ENCODE assay signal across 13 cellular contexts in the genomic region with DNA sequence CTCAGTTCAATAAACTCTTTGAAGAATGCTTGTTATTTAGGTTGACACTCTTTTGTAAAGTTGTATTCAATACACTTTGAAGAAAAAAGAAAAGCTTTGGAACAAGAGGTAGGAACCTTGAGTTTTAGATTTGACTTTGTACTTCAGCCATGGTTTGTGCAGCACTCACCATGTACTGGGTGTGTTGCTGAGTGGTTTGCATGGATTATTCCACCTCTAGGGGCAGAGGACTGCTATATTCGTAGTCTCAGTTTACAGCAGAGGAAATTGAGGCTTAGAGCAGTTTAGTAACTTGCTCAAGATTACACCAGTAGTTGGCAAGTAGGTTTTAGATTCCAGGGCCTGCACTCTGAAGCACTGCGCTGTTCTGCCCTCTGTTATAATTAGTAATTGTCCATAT.
DNase-seq lines count a peak whose midpoint lies in the region; ATAC-seq, FAIRE-seq and TF ChIP-seq lines count a peak whose summit lies in the region.
"Had no signal": no experiment of that assay in that cellular context is flagged by ENCODE, and none has a peak within 500 bp of the region (broad histone marks: within the 10 kb centered on the region; RNA-seq: fewer than 3 reads in every experiment).

No MANE protein-coding gene starts in this region.

- H3K36me3 Mint-ChIP-seq in chondrocyte (ENCODE audit: low read depth) (peaks cover 4% of the 10 kb centered on the region), neural crest cell (ENCODE audit: low read depth) (peaks cover 9% of the 10 kb centered on the region)
- H3K36me3 Mint-ChIP-seq in activated T-cell treated with anti-CD3 and anti-CD28 coated beads, Interleukin-2, amount 50 U/mL, for 24 hours (ENCODE audit: low read depth), result peaks cover 8% of the 10 kb centered on the region

- H3K27ac Mint-ChIP-seq in chondrocyte (ENCODE audit: unreplicated experiment) (no peak overlapping the region), neural crest cell (ENCODE audit: unreplicated experiment) (no peak overlapping the region)
- no peak overlapping the region for H3K27ac Mint-ChIP-seq in activated T-cell treated with anti-CD3 and anti-CD28 coated beads, Interleukin-2, amount 50 U/mL, for 24 hours
- H3K27ac Mint-ChIP-seq: activated CD8-positive, alpha-beta T cell treated with anti-CD3 and anti-CD28 coated beads for 36 hours; activated naive CD4-positive, alpha-beta T cell treated with anti-CD3 and anti-CD28 coated beads, Interleukin-2, amount 10 ng/mL, durations not matched to agents 7 days and 5 days; CD8-positive, alpha-beta T cell; stimulated activated naive CD8-positive, alpha-beta T cell treated with anti-CD3 and anti-CD28 coated beads, Interleukin-15, Interleukin-2, amounts not matched to agents 100 ng/mL and 50 ng/mL, for 24 hours; T-helper 1 cell treated with Interleukin-12 subunit alpha and Interleukin-12 subunit beta and Interleukin-4 antibody, amounts not matched to agents 30 μg/mL and 1 μg/mL, for 36 hours had no signal

- peak; percentile 27 for TF ChIP-seq CTCF in chondrocyte (IDR thresholded peaks at IDR 0.05)
- peak; percentile 36 for TF ChIP-seq CTCF in neural crest cell (conservative IDR thresholded peaks at IDR 0.05)

- FAIRE-seq in H54 (lab: Jason Lieb, UNC), result peak; percentile 69

- no peak overlapping the region for H3K4me3 Mint-ChIP-seq in chondrocyte (ENCODE audit: unreplicated experiment)
- H3K4me3 Mint-ChIP-seq in neural crest cell, result no peak overlapping the region
- H3K4me3 Mint-ChIP-seq in activated T-cell treated with anti-CD3 and anti-CD28 coated beads, Interleukin-2, amount 50 U/mL, for 24 hours, result no peak overlapping the region
- H3K4me3 Mint-ChIP-seq: activated CD8-positive, alpha-beta T cell treated with anti-CD3 and anti-CD28 coated beads for 36 hours; activated naive CD4-positive, alpha-beta T cell treated with anti-CD3 and anti-CD28 coated beads, Interleukin-2, amount 10 ng/mL, durations not matched to agents 7 days and 5 days; CD8-positive, alpha-beta T cell; stimulated activated naive CD8-positive, alpha-beta T cell treated with anti-CD3 and anti-CD28 coated beads, Interleukin-15, Interleukin-2, amounts not matched to agents 100 ng/mL and 50 ng/mL, for 24 hours; T-helper 1 cell treated with Interleukin-12 subunit alpha and Interleukin-12 subunit beta and Interleukin-4 antibody, amounts not matched to agents 30 μg/mL and 1 μg/mL, for 36 hours had no signal

- no peak for ATAC-seq in GM18907 (IDR thresholded peaks at IDR 0.05; ENCODE audit: unreplicated experiment)
- ATAC-seq: activated CD8-positive, alpha-beta T cell treated with anti-CD3 and anti-CD28 coated beads for 36 hours; CD8-positive, alpha-beta T cell had no signal

- H3K27me3 Mint-ChIP-seq in chondrocyte (ENCODE audit: low read depth) (no peaks in the 10 kb centered on the region), neural crest cell (ENCODE audit: low read depth) (no peaks in the 10 kb centered on the region)
- no peaks in the 10 kb centered on the region for H3K27me3 Mint-ChIP-seq in activated T-cell treated with anti-CD3 and anti-CD28 coated beads, Interleukin-2, amount 50 U/mL, for 24 hours
- H3K27me3 Mint-ChIP-seq: activated CD8-positive, alpha-beta T cell treated with anti-CD3 and anti-CD28 coated beads for 36 hours; activated naive CD4-positive, alpha-beta T cell treated with anti-CD3 and anti-CD28 coated beads, Interleukin-2, amount 10 ng/mL, durations not matched to agents 7 days and 5 days; stimulated activated naive CD8-positive, alpha-beta T cell treated with anti-CD3 and anti-CD28 coated beads, Interleukin-15, Interleukin-2, amounts not matched to agents 100 ng/mL and 50 ng/mL, for 24 hours had no signal

- TF ChIP-seq POLR2A in H54 (IDR thresholded peaks at IDR 0.05; ENCODE audit: low read depth, low read length), result no peak

- H3K9me3 Mint-ChIP-seq in chondrocyte (ENCODE audit: low read depth) (peaks cover 5% of the 10 kb centered on the region), neural crest cell (peaks cover 6% of the 10 kb centered on the region)
- H3K9me3 Mint-ChIP-seq in activated T-cell treated with anti-CD3 and anti-CD28 coated beads, Interleukin-2, amount 50 U/mL, for 24 hours, result peaks cover 2% of the 10 kb centered on the region
- H3K9me3 Mint-ChIP-seq: activated CD8-positive, alpha-beta T cell treated with anti-CD3 and anti-CD28 coated beads for 36 hours; CD8-positive, alpha-beta T cell; stimulated activated naive CD8-positive, alpha-beta T cell treated with anti-CD3 and anti-CD28 coated beads, Interleukin-15, Interleukin-2, amounts not matched to agents 100 ng/mL and 50 ng/mL, for 24 hours had no signal

- peaks cover 5% of the 10 kb centered on the region for H3K4me1 Mint-ChIP-seq in chondrocyte (ENCODE audit: low read depth)
- H3K4me1 Mint-ChIP-seq in neural crest cell, result peaks cover 10% of the 10 kb centered on the region
- peaks cover 28% of the 10 kb centered on the region for H3K4me1 Mint-ChIP-seq in activated T-cell treated with anti-CD3 and anti-CD28 coated beads, Interleukin-2, amount 50 U/mL, for 24 hours (ENCODE audit: low read depth)

- no peak for DNase-seq in H54 (ENCODE audit: insufficient read length, low spot score)
- DNase-seq in NCI-H510A treated with DMSO at 0.1 percent for 48 hours (lab: John Stamatoyannopoulos, UW), result peak; percentile 40
- DNase-seq in chondrocyte (ENCODE audit: low spot score), result no peak
- no peak for DNase-seq in neural crest cell (ENCODE audit: low read depth, low spot score)
- no peak for DNase-seq in activated T-cell treated with anti-CD3 and anti-CD28 coated beads, Interleukin-2, amount 50 U/mL, for 24 hours
- no peak for DNase-seq in amygdala (lab: John Stamatoyannopoulos, UW)
- DNase-seq: activated CD8-positive, alpha-beta T cell treated with anti-CD3 and anti-CD28 coated beads for 36 hours; activated naive CD4-positive, alpha-beta T cell treated with anti-CD3 and anti-CD28 coated beads, Interleukin-2, amount 10 ng/mL, durations not matched to agents 7 days and 5 days; CD8-positive, alpha-beta T cell; NCI-H1417 treated with DMSO at 0.1 percent for 48 hours had no signal
